ENCODE assay signal across 13 cellular contexts in genomic region chr11:102761646-102762238, GRCh38. TPM values are rescaled to one million over a fixed set of nuclear protein-coding genes. Genes with fewer than 3 reads are reported as not detected.
DNase-seq lines count a peak whose midpoint lies in the region; ATAC-seq and TF ChIP-seq lines count a peak whose summit lies in the region.
"Had no signal": no experiment of that assay in that cellular context is flagged by ENCODE, and none has a peak within 500 bp of the region (broad histone marks: within the 10 kb centered on the region; RNA-seq: fewer than 3 reads in every experiment).

No MANE protein-coding gene starts in this region.

- peak overlapping the region; percentile 88 for H3K27ac Mint-ChIP-seq in chondrocyte (ENCODE audit: unreplicated experiment)

- H3K36me3 ChIP-seq in aorta (ENCODE audit: control insufficient read depth in 1 of 2, insufficient read depth in 2 of 2, low read length in 1 of 2), result no peaks in the 10 kb centered on the region
- H3K36me3 ChIP-seq: thoracic aorta had no signal

- intact Hi-C loops in aorta (cut with DNase I), result no loop called here

- TF ChIP-seq EP300 in Ishikawa (IDR thresholded peaks at IDR 0.05; ENCODE audit: borderline replicate concordance), result no peak

- H3K9me3 ChIP-seq in aorta (ENCODE audit: control insufficient read depth, low read length), result no peaks in the 10 kb centered on the region
- H3K9me3 ChIP-seq: thoracic aorta had no signal

- no peaks in the 10 kb centered on the region for H3K9me3 Mint-ChIP-seq in chondrocyte (ENCODE audit: low read depth)

- DNase-seq in AG04449 (ENCODE audit: low read depth, low spot score), result peak; percentile 46
- no peak for DNase-seq in chondrocyte (ENCODE audit: low spot score)
- peak; percentile 77 for DNase-seq in kidney glomerular epithelial cell (lab: John Stamatoyannopoulos, UW)
- DNase-seq in RPMI8226, result no peak
- no peak for DNase-seq in left lobe of liver (ENCODE audit: low spot score)
- DNase-seq in NCI-H524 (lab: John Stamatoyannopoulos, UW), result no peak
- DNase-seq in aorta, result no peak
- DNase-seq: activated naive CD4-positive, alpha-beta T cell treated with Interleukin-2 at 50 U/mL for 16 hours; central memory CD4-positive, alpha-beta T cell; erythroblast had no signal

- no peaks in the 10 kb centered on the region for H3K27me3 Mint-ChIP-seq in chondrocyte (ENCODE audit: low read depth)

- WGBS in aorta, 2 donors, result 14 to 25% methylated on average over 4 of the region's 4 CpGs

- no peaks in the 10 kb centered on the region for H3K4me1 ChIP-seq in aorta (ENCODE audit: control insufficient read depth in 1 of 2, insufficient read depth in 2 of 2, low read length in 2 of 2)

- H3K4me3 Mint-ChIP-seq in chondrocyte (ENCODE audit: unreplicated experiment), result peak overlapping the region; percentile 18

- no peaks in the 10 kb centered on the region for H3K36me3 Mint-ChIP-seq in chondrocyte (ENCODE audit: low read depth)

- TF ChIP-seq CTCF in AG04449 (IDR thresholded peaks at IDR 0.05; ENCODE audit: insufficient read depth, low read length, missing control alignments), result no peak
- TF ChIP-seq CTCF in chondrocyte (IDR thresholded peaks at IDR 0.05), result no peak

- CTCF ChIA-PET in AG04449 (lab: Yijun Ruan, JAX), result interaction anchor here (0.7 to 1.7 kb wide), 8 partner anchors 15 to 292 kb away, joined by 3 to 6 read pairs (median 3); partner anchors contain the start of gene MMP10

- TF ChIP-seq RAD21 in Ishikawa (IDR thresholded peaks at IDR 0.05; ENCODE audit: low read depth), result no peak

- no peak for ATAC-seq in left lobe of liver
- ATAC-seq in aorta (ENCODE audit: low FRiP score), result no peak

- POLR2A ChIA-PET in AG04449 (lab: Yijun Ruan, JAX), result interaction anchor here (0.6 to 2.7 kb wide), 2 partner anchors 40 to 1276 kb away, joined by 3 to 8 read pairs; no protein-coding TSS in a partner anchor

- H3K4me1 Mint-ChIP-seq in chondrocyte (ENCODE audit: low read depth), result peaks cover 62% of the 10 kb centered on the region

- H3K27me3 ChIP-seq in aorta (ENCODE audit: control insufficient read depth in 1 of 2, insufficient read depth in 2 of 2, low read length in 1 of 2), result peaks cover 0 to 2% of the 10 kb centered on the region in 2 donors

- no peak overlapping the region for H3K27ac ChIP-seq in aorta (ENCODE audit: low read depth in 1 of 2, low read length in 2 of 2)
- H3K27ac ChIP-seq: thoracic aorta had no signal

- H3K4me3 ChIP-seq in AG04449 (ENCODE audit: low read depth, low read length) (no peak overlapping the region), aorta (ENCODE audit: low read length in 2 of 2) (no peak overlapping the region)
- H3K4me3 ChIP-seq: thoracic aorta had no signal

TF ChIP-seq in Ishikawa, 13 proteins besides CTCF, POLR2A, EP300 and RAD21:
- no peak for TF ChIP-seq CEBPB (IDR thresholded peaks at IDR 0.05)
- peak; percentile 19; the same call in 1 of the 2 replicates for TF ChIP-seq TEAD4 (IDR thresholded peaks at IDR 0.05)

RNA-seq across cellular contexts. Expression of gene MMP10, which starts 18.7 kb away (rescaled TPM):
- total RNA-seq in chondrocyte (0.15 to 0.26 TPM in 2 of 3 replicates, not detected in the other), left lobe of liver (not detected), aorta (not detected)
- under 1 TPM in 1 of 2 donors, not detected in 1; 0.38 TPM for polyA plus RNA-seq in aorta
- total RNA-seq: osteoblast, thoracic aorta had no signal

RNA-seq across cellular contexts. Expression of gene MMP1, which starts 36.2 kb away (rescaled TPM):
- total RNA-seq in chondrocyte (0.60 to 4.1 TPM (median 3.9 TPM) in 3 replicates), left lobe of liver (not detected), aorta (under 1 TPM in 1 of 2 donors, not detected in 1; 0.52 TPM)
- polyA plus RNA-seq in aorta, result under 1 TPM in 1 of 2 donors, not detected in 1; 0.10 TPM

RNA-seq across cellular contexts. Expression of gene MMP8, which starts 37.0 kb away (rescaled TPM):
- total RNA-seq in chondrocyte (not detected in 3 replicates), left lobe of liver (0.50 TPM), aorta (under 1 TPM; 0.42 to 0.60 TPM)
- under 1 TPM in 1 of 2 donors, not detected in 1; 0.03 TPM for polyA plus RNA-seq in aorta
- total RNA-seq: thoracic aorta had no signal

RNA-seq across cellular contexts. Expression of gene MMP27, which starts 56.2 kb away (rescaled TPM):
- not detected in 3 replicates for total RNA-seq in chondrocyte
- not detected for total RNA-seq in left lobe of liver
- total RNA-seq in aorta, result not detected
- under 1 TPM in 1 of 2 donors, not detected in 1; 0.50 TPM for polyA plus RNA-seq in aorta
- total RNA-seq: osteoblast, thoracic aorta had no signal

Comparison
In these comparisons a context has a peak if more than half of its experiments do, and no peak if none do; other contexts are left out.
1. DNase-seq: peak in AG04449 (single experiment) and kidney glomerular epithelial cell (single experiment); none in chondrocyte (single experiment), RPMI8226 (single experiment), left lobe of liver (single experiment), NCI-H524 (0 of 2) and aorta (0 of 2).